23 cellular contexts compared by ENCODE assay signal in the genomic region with DNA sequence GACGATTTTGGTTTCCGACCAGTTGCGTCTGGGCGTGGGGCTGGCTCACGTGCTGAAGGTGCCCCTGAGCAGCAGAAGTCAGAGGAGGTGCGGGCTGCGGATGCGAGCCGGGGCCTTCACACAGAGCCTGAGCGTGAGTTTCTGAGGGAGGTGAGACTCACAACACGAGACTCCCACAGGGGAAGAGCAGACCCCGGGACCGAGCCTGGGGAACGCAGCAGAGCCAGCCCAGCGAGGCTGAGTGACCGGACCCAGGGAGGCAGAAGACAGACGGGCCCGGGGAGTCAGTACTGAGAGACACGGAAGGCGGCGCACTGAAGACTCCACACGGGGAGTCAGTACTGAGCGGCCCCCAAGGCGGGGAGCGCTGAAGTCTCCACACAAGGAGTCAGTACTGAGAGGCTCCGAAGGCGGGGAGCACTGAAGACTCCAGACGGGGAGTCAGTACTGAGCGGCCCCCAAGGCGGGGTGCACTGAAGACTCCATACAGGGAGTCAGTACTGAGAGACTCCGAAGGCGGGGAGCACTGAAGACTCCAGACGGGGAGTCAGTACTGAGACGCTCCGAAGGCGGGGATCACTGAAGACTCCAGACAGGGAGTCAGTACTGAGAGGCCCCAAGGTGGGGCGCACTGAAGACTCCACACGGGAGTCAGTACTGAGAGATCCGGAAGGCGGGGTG.
DNase-seq lines count a peak whose midpoint lies in the region; ATAC-seq and TF ChIP-seq lines count a peak whose summit lies in the region.
"Had no signal": no experiment of that assay in that cellular context is flagged by ENCODE, and none has a peak within 500 bp of the region (broad histone marks: within the 10 kb centered on the region; RNA-seq: fewer than 3 reads in every experiment).

No MANE protein-coding gene starts in this region.

- H3K27ac ChIP-seq in colonic mucosa, result no peak overlapping the region
- H3K27ac ChIP-seq: body of pancreas, gastrocnemius medialis, neutrophil, thoracic aorta had no signal

- no peak overlapping the region for H3K9ac ChIP-seq in colonic mucosa (ENCODE audit: low read depth in 2 of 2, low read length in 2 of 2)

- no peak overlapping the region for H3K4me3 ChIP-seq in colonic mucosa
- H3K4me3 ChIP-seq: body of pancreas, gastrocnemius medialis, GM12878, MG63, smooth muscle cell, thoracic aorta had no signal

- no peak for TF ChIP-seq CTCF in colonic mucosa (IDR thresholded peaks at IDR 0.05)

- no peaks in the 10 kb centered on the region for H3K9me3 ChIP-seq in colonic mucosa
- H3K9me3 ChIP-seq: body of pancreas, gastrocnemius medialis, MG63, neutrophil, thoracic aorta had no signal

- DNase-seq in cardiac septum (ENCODE audit: low spot score), result peak; percentile 65
- no peak for DNase-seq in Right ventricle myocardium inferior (ENCODE audit: missing footprints)
- peak; percentile 9 for DNase-seq in colonic mucosa
- peak; percentile 4 for DNase-seq in mucosa of gallbladder (ENCODE audit: low spot score)
- DNase-seq in ureter (ENCODE audit: low spot score), result peak; percentile 37
- no peak for DNase-seq in cortex of kidney (lab: John Stamatoyannopoulos, UW)
- no peak for DNase-seq in A172 (ENCODE audit: low spot score)
- DNase-seq: gastrocnemius medialis, GOT3, hypothalamus, KBM-7, MG63, NCI-H2081, NCI-H446 treated with DMSO at 0.1 percent for 48 hours, SHP77, T1000 had no signal

- H3K4me1 ChIP-seq in colonic mucosa, result no peaks in the 10 kb centered on the region
- H3K4me1 ChIP-seq: body of pancreas, gastrocnemius medialis had no signal

- ATAC-seq in Right ventricle myocardium inferior, result no peak
- no peak for ATAC-seq in HG03108 (IDR thresholded peaks at IDR 0.05; ENCODE audit: unreplicated experiment)
- ATAC-seq: body of pancreas; gastrocnemius medialis; GM12878; stimulated activated memory B cell treated with anti-CD40 and anti-IgM and Interleukin-4, amounts not matched to agents 10 μg/mL and 1 μg/mL and 100 μg/mL, for 72 hours had no signal

- intact Hi-C loops in cardiac septum (cut with DNase I), result no loop called here
- intact Hi-C loops in Right ventricle myocardium inferior (cut with DNase I), result no loop called here
- intact Hi-C loops in colonic mucosa (cut with DNase I), result no loop called here

- H3K36me3 ChIP-seq in colonic mucosa, result no peaks in the 10 kb centered on the region
- H3K36me3 ChIP-seq: gastrocnemius medialis, MG63, neutrophil, thoracic aorta had no signal

- no peaks in the 10 kb centered on the region for H3K27me3 ChIP-seq in colonic mucosa
- H3K27me3 ChIP-seq: body of pancreas, MG63, neutrophil had no signal

Comparison
In these comparisons a context has a peak if more than half of its experiments do, and no peak if none do; other contexts are left out.
1. DNase-seq: peak in cardiac septum (single experiment), colonic mucosa (single experiment), mucosa of gallbladder (single experiment) and ureter (single experiment); none in Right ventricle myocardium inferior (single experiment), cortex of kidney (single experiment) and A172 (single experiment).